Comparison of ENCODE assay signal across 11 cellular contexts in the genomic region with DNA sequence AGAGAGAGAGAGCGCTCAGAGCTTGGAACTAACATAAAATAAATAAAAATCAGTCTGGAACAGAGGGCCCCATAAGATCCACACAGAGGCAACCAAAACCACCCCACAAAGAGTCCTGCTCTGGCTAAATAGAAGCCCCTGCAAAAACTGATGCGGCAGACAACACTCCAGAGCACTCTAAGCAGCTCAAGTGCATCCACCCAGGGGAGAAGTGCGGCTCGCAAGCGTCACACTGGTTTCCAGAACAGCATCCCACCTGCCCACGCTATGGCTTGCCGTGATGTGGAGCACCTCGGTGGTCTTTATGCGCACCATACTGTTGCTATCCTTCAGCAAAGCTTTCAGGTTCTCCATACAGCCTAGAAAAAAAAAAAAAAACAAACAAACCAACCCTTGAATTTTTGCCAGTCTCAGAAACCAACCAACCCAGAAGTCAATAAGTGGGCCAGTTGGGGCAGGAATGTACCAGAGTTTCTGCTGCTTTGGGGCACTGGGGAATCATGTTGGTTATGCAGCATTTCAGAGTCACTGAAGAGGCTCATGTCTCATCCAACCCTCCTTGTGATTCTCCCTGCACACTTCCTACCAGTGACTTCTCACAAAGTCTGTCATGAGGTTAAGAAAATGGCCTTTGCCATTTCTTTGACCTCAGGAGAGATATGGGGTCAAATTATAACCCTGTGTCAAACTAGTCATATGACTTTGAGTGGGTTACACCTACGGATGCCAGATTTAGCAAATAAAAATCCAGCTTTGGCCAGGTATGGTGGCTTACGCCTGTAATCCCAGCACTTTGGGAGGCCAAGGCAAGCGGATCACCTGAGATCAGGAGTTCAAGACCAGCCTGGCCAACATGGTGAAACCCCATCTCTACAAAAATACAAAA. TPM values are rescaled to one million over a fixed set of nuclear protein-coding genes. Genes with fewer than 3 reads are reported as not detected.
DNase-seq lines count a peak whose midpoint lies in the region; ATAC-seq, FAIRE-seq and TF ChIP-seq lines count a peak whose summit lies in the region.
"Had no signal": no experiment of that assay in that cellular context is flagged by ENCODE, and none has a peak within 500 bp of the region (broad histone marks: within the 10 kb centered on the region; RNA-seq: fewer than 3 reads in every experiment).

No MANE protein-coding gene starts in this region.

- H3K4me1 ChIP-seq in right cardiac atrium (ENCODE audit: control insufficient read depth, insufficient read depth, low read length) = no peaks in the 10 kb centered on the region
- peaks cover 29% of the 10 kb centered on the region for H3K4me1 ChIP-seq in keratinocyte (ENCODE audit: control insufficient read depth, extremely low read depth, insufficient read depth, low read length)
- H3K4me1 ChIP-seq in urinary bladder (ENCODE audit: insufficient read depth) = no peaks in the 10 kb centered on the region

- H3K4me3 ChIP-seq in right cardiac atrium (ENCODE audit: low read length) (no peak overlapping the region), keratinocyte (ENCODE audit: control insufficient read depth in 2 of 3, extremely low read depth in 1 of 3, insufficient read depth in 2 of 3, low read depth in 1 of 3, low read length in 3 of 3) (peak overlapping the region in 1 of 3 experiments; percentile 1), urinary bladder (ENCODE audit: low read depth, low read length) (no peak overlapping the region)

- ATAC-seq in right cardiac atrium (no peak), Right ventricle myocardium superior (ENCODE audit: poor library complexity) (no peak), T-cell (replicated peaks in 1 of 4) (no peak), HG02852 (IDR thresholded peaks at IDR 0.05; ENCODE audit: unreplicated experiment) (no peak)

- H3K36me3 ChIP-seq in keratinocyte (ENCODE audit: control insufficient read depth in 2 of 2, extremely low read depth in 1 of 2, insufficient read depth in 2 of 2, low read length in 2 of 2) (no peaks in the 10 kb centered on the region), urinary bladder (ENCODE audit: insufficient read depth) (no peaks in the 10 kb centered on the region)

- no peak overlapping the region for H3K27ac ChIP-seq in right cardiac atrium (ENCODE audit: low read length)
- peak overlapping the region; percentile 8 for H3K27ac ChIP-seq in keratinocyte (ENCODE audit: control insufficient read depth, insufficient read depth, low read length)
- H3K27ac ChIP-seq in urinary bladder (ENCODE audit: low read depth) = peak overlapping the region; percentile 42

- DNase-seq in right cardiac atrium (peak in 2 of 3 donors; percentile 5 to 25), Right ventricle myocardium superior (no peak), T-cell (no peak), keratinocyte (ENCODE audit: low read depth, low spot score) (no peak), NCI-H446 treated with DMSO at 0.1 percent for 48 hours (lab: John Stamatoyannopoulos, UW) (no peak), LoVo (ENCODE audit: low spot score) (no peak)
- DNase-seq: endodermal cell, glutamatergic neuron had no signal

- no peaks in the 10 kb centered on the region for H3K9me1 ChIP-seq in keratinocyte (ENCODE audit: control insufficient read depth, extremely low read depth, insufficient read depth, low read length)

- H4K20me1 ChIP-seq in keratinocyte (ENCODE audit: control insufficient read depth, extremely low read depth, insufficient read depth, low read length) = no peaks in the 10 kb centered on the region

- no peaks in the 10 kb centered on the region for H3K27me3 ChIP-seq in right cardiac atrium (ENCODE audit: control insufficient read depth, insufficient read depth)
- H3K27me3 ChIP-seq in keratinocyte (ENCODE audit: control insufficient read depth, extremely low read depth, insufficient read depth, low read length) = no peaks in the 10 kb centered on the region

- H2AFZ ChIP-seq in keratinocyte (ENCODE audit: control insufficient read depth, low read length) = peak overlapping the region; percentile 33

- intact Hi-C loops in right cardiac atrium (cut with DNase I) (no loop called here), Right ventricle myocardium superior (cut with DNase I) (no loop called here)

- FAIRE-seq in keratinocyte (lab: Jason Lieb, UNC) = peak; percentile 32

- H3K79me2 ChIP-seq in keratinocyte (ENCODE audit: control insufficient read depth, insufficient read depth, low read length) = no peaks in the 10 kb centered on the region

- dilution Hi-C loops in keratinocyte (cut with MboI; ENCODE audit: extremely low pct_ligation_motif_present, low sequenced_read_pairs) = no loop called here

- H3K27ac Mint-ChIP-seq in T-cell = peak overlapping the region; percentile 96 to 98
- H3K27ac Mint-ChIP-seq: endodermal cell had no signal

- 95% methylated on average over 12 of the region's 12 CpGs for WGBS in right cardiac atrium
- 93% methylated on average over 12 of the region's 12 CpGs for WGBS in urinary bladder

- H3K4me3 Mint-ChIP-seq in T-cell = peak overlapping the region; percentile 53 to 74 (median 58)
- H3K4me3 Mint-ChIP-seq: endodermal cell had no signal

- H3K9me3 Mint-ChIP-seq in T-cell = no peaks in the 10 kb centered on the region
- H3K9me3 Mint-ChIP-seq: endodermal cell had no signal

- POLR2A ChIA-PET in T-cell (lab: Charles Lee) = interaction anchor here in 1 of 2 donors (0.6 to 1.1 kb wide), 2 partner anchors 15 to 19 kb away, joined by 7 to 8 read pairs; no protein-coding TSS in a partner anchor

- no peaks in the 10 kb centered on the region for H3K36me3 Mint-ChIP-seq in T-cell

- CTCF ChIA-PET in T-cell (lab: Charles Lee) = interaction anchor here in 1 of 2 donors (0.5 to 1.7 kb wide), 4 partner anchors 15 to 179 kb away, joined by 3 to 5 read pairs (median 4); no protein-coding TSS in a partner anchor

- no peaks in the 10 kb centered on the region for H3K27me3 Mint-ChIP-seq in T-cell

- TF ChIP-seq CTCF in keratinocyte (optimal IDR thresholded peaks at IDR 0.05 in 1 of 3, IDR thresholded peaks at IDR 0.05 in 1 of 3, conservative IDR thresholded peaks at IDR 0.05 in 1 of 3; ENCODE audit: extremely low read depth in 1 of 3, insufficient read depth in 2 of 3, low read length in 3 of 3) = no peak

- H3K9me3 ChIP-seq in right cardiac atrium (ENCODE audit: control insufficient read depth, low read length) = no peaks in the 10 kb centered on the region
- H3K9me3 ChIP-seq in keratinocyte (ENCODE audit: control insufficient read depth, low read depth, low read length) = no peaks in the 10 kb centered on the region

- peak overlapping the region; percentile 34 for H3K9ac ChIP-seq in keratinocyte (ENCODE audit: control insufficient read depth, extremely low read depth, insufficient read depth, low read length)

- H3K4me2 ChIP-seq in keratinocyte (ENCODE audit: control insufficient read depth, extremely low read depth, insufficient read depth, low read depth, low read length) = peak overlapping the region; percentile 42

- H3K4me1 Mint-ChIP-seq in T-cell = peaks cover 44 to 71% (median 57%) of the 10 kb centered on the region in 3 donors

RNA-seq across cellular contexts. Expression of a gene that starts 3.0 kb away (rescaled TPM):
- not detected for total RNA-seq in right cardiac atrium
- polyA plus RNA-seq in right cardiac atrium = 0.75 TPM
- not detected for total RNA-seq in Right ventricle myocardium superior
- total RNA-seq in T-cell = under 1 TPM in 1 of 5 donors, not detected in 4; 0.83 TPM
- 0.13 TPM in 1 of 3 replicates, not detected in the others for polyA plus RNA-seq in keratinocyte
- polyA plus RNA-seq in keratinocyte (2011; ENCODE audit: low read depth) = 2.2 TPM
- 0.12 TPM in 1 of 2 replicates, not detected in the other for polyA plus RNA-seq in keratinocyte (2011; cell fraction: cytosol; rRNA removed)
- polyA plus RNA-seq in keratinocyte (2011; cell fraction: nucleus; rRNA removed) = 0.09 and 0.21 TPM in 2 replicates
- polyA plus RNA-seq in keratinocyte (2012; ENCODE audit: low replicate concordance) = 0.18 and 0.25 TPM in 2 replicates
- 0.19 to 3.9 TPM (median 0.30 TPM) in 3 replicates for polyA minus RNA-seq in keratinocyte
- not detected for polyA minus RNA-seq in keratinocyte (2011; cell fraction: cytosol; rRNA and poly(A)+ RNA removed)
- not detected in 2 replicates for polyA minus RNA-seq in keratinocyte (2011; cell fraction: nucleus; rRNA and poly(A)+ RNA removed)
- total RNA-seq in urinary bladder = 0.58 TPM
- 0.13 TPM for polyA plus RNA-seq in urinary bladder
- total RNA-seq: activated CD8-positive, alpha-beta memory T cell treated with anti-CD3 and anti-CD28 coated beads for 36 hours had no signal

RNA-seq across cellular contexts. Expression of a gene that starts 6.5 kb away (rescaled TPM):
- 1 to 10 TPM; 1.1 to 2.7 (median 1.6) TPM for total RNA-seq in right cardiac atrium
- polyA plus RNA-seq in right cardiac atrium = 0.59 TPM
- 0.35 TPM for total RNA-seq in Right ventricle myocardium superior
- 1 to 10 TPM in 1 of 5 donors, under 1 TPM in 4; 0.18 to 1.8 (median 0.47) TPM for total RNA-seq in T-cell
- 1.7 to 4.9 TPM (median 1.9 TPM) in 3 replicates for polyA plus RNA-seq in keratinocyte
- not detected for polyA plus RNA-seq in keratinocyte (2011; ENCODE audit: low read depth)
- polyA plus RNA-seq in keratinocyte (2011; cell fraction: cytosol; rRNA removed) = 2.0 and 2.6 TPM in 2 replicates
- 3.8 and 5.6 TPM in 2 replicates for polyA plus RNA-seq in keratinocyte (2011; cell fraction: nucleus; rRNA removed)
- 0.35 and 3.3 TPM in 2 replicates for polyA plus RNA-seq in keratinocyte (2012; ENCODE audit: low replicate concordance)
- 3.2 to 6.5 TPM (median 3.3 TPM) in 3 replicates for polyA minus RNA-seq in keratinocyte
- 2.3 TPM for polyA minus RNA-seq in keratinocyte (2011; cell fraction: cytosol; rRNA and poly(A)+ RNA removed)
- polyA minus RNA-seq in keratinocyte (2011; cell fraction: nucleus; rRNA and poly(A)+ RNA removed) = 2.7 and 3.3 TPM in 2 replicates
- 2.0 TPM for total RNA-seq in urinary bladder
- polyA plus RNA-seq in urinary bladder = 3.7 TPM

RNA-seq across cellular contexts. Expression of a gene that starts 41.5 kb away (rescaled TPM):
- total RNA-seq in right cardiac atrium (10 to 100 TPM; 35.4 to 48.0 (median 36.6) TPM), Right ventricle myocardium superior (28.2 TPM), T-cell (100 to 1,000 TPM in 1 of 5 donors, 10 to 100 TPM in 4; 74.6 to 103 (median 85.5) TPM), urinary bladder (14.1 TPM)
- polyA plus RNA-seq in right cardiac atrium (18.3 TPM), keratinocyte (25.8 to 43.0 TPM (median 30.3 TPM) in 3 replicates), urinary bladder (35.0 TPM)
- 30.9 TPM for polyA plus RNA-seq in keratinocyte (2011; ENCODE audit: low read depth)
- polyA plus RNA-seq in keratinocyte (2011; cell fraction: cytosol; rRNA removed) = 30.9 and 75.3 TPM in 2 replicates
- 62.7 and 87.1 TPM in 2 replicates for polyA plus RNA-seq in keratinocyte (2011; cell fraction: nucleus; rRNA removed)
- 38.4 and 56.2 TPM in 2 replicates for polyA plus RNA-seq in keratinocyte (2012; ENCODE audit: low replicate concordance)
- 84.1 to 263 TPM (median 98.7 TPM) in 3 replicates for polyA minus RNA-seq in keratinocyte
- 122 TPM for polyA minus RNA-seq in keratinocyte (2011; cell fraction: cytosol; rRNA and poly(A)+ RNA removed)
- polyA minus RNA-seq in keratinocyte (2011; cell fraction: nucleus; rRNA and poly(A)+ RNA removed) = 65.2 and 71.2 TPM in 2 replicates

Comparison
In these comparisons a context has a peak if more than half of its experiments do, and no peak if none do; other contexts are left out.
1. DNase-seq: peak in right cardiac atrium (2 of 3); none in Right ventricle myocardium superior (single experiment), T-cell (0 of 34), keratinocyte (single experiment), NCI-H446 treated with DMSO at 0.1 percent for 48 hours (single experiment) and LoVo (single experiment).